Comparison of ENCODE assay signal across 2 cellular contexts in the genomic region with DNA sequence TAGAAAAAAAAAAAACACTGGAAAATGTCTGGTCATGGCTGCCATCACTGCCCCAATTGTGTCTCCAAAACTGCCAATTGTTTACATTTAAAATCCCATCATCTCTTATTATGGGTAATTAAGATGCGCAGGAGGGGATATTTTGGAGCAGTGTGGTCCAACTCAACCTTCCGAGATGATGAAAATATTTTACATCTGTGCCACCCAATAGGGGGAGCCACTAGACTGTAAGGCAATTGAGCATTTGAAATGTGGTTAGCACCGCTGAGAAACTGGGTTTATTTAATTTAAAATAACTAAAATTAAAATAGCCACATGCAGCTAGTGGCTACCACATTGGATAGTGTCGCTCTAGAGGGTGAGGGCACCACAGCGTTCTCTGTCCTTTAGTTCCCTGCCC.
TF ChIP-seq lines count a peak whose summit lies in the region.

No MANE protein-coding gene starts in this region.

TF ChIP-seq in GM23338, 12 proteins besides CTCF, POLR2A, EP300 and RAD21:
- TF ChIP-seq ZNF331 (CRISPR knock-in tag; IDR thresholded peaks at IDR 0.05; ENCODE audit: low read depth) (no peak), JUNB (IDR thresholded peaks at IDR 0.05; ENCODE audit: unreplicated experiment) (no peak), NANOG (IDR thresholded peaks at IDR 0.05; ENCODE audit: borderline replicate concordance) (no peak)

TF ChIP-seq in HepG2, 621 proteins besides CTCF, POLR2A, EP300 and RAD21:
- TF ChIP-seq FOSL2 (CRISPR knock-in tag; IDR thresholded peaks at IDR 0.05) (no peak), STAG1 (CRISPR knock-in tag; IDR thresholded peaks at IDR 0.05) (peak; percentile 61)
